ENCODE assay signal across 1 cellular context in the genomic region with DNA sequence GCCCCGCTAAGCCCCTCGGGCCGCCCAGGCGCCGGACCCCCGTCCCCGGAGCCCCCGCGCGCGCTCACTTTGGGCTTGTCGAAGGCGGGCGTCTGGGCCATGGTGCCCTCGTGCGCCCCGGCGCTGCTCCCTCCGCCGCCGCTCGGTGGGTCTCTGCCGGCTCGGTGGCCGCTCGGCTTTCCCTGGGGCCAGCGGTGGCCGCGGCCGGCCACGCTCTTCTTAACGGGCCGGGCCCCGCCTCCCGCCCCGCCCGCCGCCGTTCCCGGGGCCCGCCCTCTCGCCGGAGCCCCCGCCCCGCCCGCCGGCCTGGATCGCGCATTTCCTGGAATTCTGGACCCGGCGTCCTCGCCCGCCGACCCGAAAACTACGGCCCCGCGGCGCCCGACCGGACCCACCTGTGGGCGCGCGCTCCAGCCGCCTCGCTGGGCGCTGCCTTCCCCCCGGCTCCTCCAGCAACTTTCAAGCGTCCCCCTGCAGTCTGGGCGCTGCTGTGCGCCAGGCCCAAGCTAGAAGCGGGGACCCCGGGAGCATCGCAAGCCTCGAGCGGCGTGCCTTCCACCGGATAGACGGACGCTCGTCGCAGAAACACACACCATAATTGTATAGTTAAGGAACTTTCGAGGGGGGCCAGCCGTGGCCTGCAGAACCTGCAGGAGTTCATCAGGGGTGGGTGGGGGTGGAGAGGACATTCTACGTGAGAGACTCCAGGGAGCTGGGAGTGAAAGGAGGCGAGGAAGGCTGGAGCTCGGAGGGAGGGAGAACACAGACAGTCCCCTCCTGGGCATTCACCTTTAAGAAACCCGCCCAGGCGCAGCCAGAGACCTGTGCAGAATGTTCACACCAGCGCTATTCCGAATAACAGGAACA.
TF ChIP-seq lines count a peak whose summit lies in the region.

A gene (minus strand): TSS at position 193 of the 867 bp plus-strand sequence. CDS start 92 bp downstream, at position 101.

TF ChIP-seq in HEK293, 187 proteins besides CTCF, POLR2A, EP300 and RAD21 (continued from another document):
- TF ChIP-seq KLF16 (tag by site-specific recombination; IDR thresholded peaks at IDR 0.05) (0 out of 2 replicates have a peak, but pooled peaks have one; percentile 49), ZNF133 (tag by site-specific recombination; IDR thresholded peaks at IDR 0.05) (no peak), ZNF335 (tag by site-specific recombination; conservative IDR thresholded peaks at IDR 0.05) (peak; percentile 77), ZEB2 (tag by site-specific recombination; IDR thresholded peaks at IDR 0.05) (no peak), TRIM28 (IDR thresholded peaks at IDR 0.05; ENCODE audit: borderline replicate concordance, low read length) (no peak), ZNF777 (tag by site-specific recombination; IDR thresholded peaks at IDR 0.05; ENCODE audit: borderline replicate concordance) (peak; percentile 77; the same call in 1 of the 2 replicates), ZNF211 (tag by site-specific recombination; IDR thresholded peaks at IDR 0.05; ENCODE audit: low read depth) (no peak), KLF8 (tag by site-specific recombination; IDR thresholded peaks at IDR 0.05) (peak; percentile 40; the same call in 1 of the 2 replicates), GLIS1 (tag by site-specific recombination; IDR thresholded peaks at IDR 0.05) (peak; percentile 53), PRDM1 (tag by site-specific recombination; IDR thresholded peaks at IDR 0.05) (no peak), SP3 (tag by site-specific recombination; IDR thresholded peaks at IDR 0.05) (peak; percentile 55), ZNF544 (tag by site-specific recombination; IDR thresholded peaks at IDR 0.05) (no peak), ZNF792 (tag by site-specific recombination; IDR thresholded peaks at IDR 0.05) (no peak), ZNF341 (tag by site-specific recombination; IDR thresholded peaks at IDR 0.05; ENCODE audit: low read depth) (peak; percentile 68), ZBTB20 (tag by site-specific recombination; IDR thresholded peaks at IDR 0.05) (peak; percentile 89), ZNF16 (tag by site-specific recombination; IDR thresholded peaks at IDR 0.05; ENCODE audit: low read depth) (no peak), ZNF169 (tag by site-specific recombination; IDR thresholded peaks at IDR 0.05) (no peak), ZNF114 (tag by site-specific recombination; IDR thresholded peaks at IDR 0.05) (no peak), ZNF555 (tag by site-specific recombination; conservative IDR thresholded peaks at IDR 0.05) (no peak), ZNF558 (tag by site-specific recombination; IDR thresholded peaks at IDR 0.05) (no peak), ZNF701 (tag by site-specific recombination; IDR thresholded peaks at IDR 0.05) (no peak), ZNF121 (tag by site-specific recombination; IDR thresholded peaks at IDR 0.05) (no peak), ZNF561 (tag by site-specific recombination; IDR thresholded peaks at IDR 0.05; ENCODE audit: borderline replicate concordance) (no peak), ZNF146 (tag by site-specific recombination; IDR thresholded peaks at IDR 0.05) (no peak), ZNF473 (tag by site-specific recombination; IDR thresholded peaks at IDR 0.05) (no peak), ZSCAN16 (tag by site-specific recombination; IDR thresholded peaks at IDR 0.05) (no peak), BCL11B (tag by site-specific recombination; IDR thresholded peaks at IDR 0.05; ENCODE audit: low read depth) (no peak), ZBTB17 (tag by site-specific recombination; IDR thresholded peaks at IDR 0.05) (peak; percentile 37; the same call in 1 of the 2 replicates), TCF7L2 (IDR thresholded peaks at IDR 0.05; ENCODE audit: borderline replicate concordance, low read depth, low read length) (no peak), ZNF155 (tag by site-specific recombination; IDR thresholded peaks at IDR 0.05) (no peak), ZNF600 (tag by site-specific recombination; IDR thresholded peaks at IDR 0.05) (peak; percentile 46; the same call in 1 of the 2 replicates), ZNF670 (tag by site-specific recombination; IDR thresholded peaks at IDR 0.05; ENCODE audit: low read depth) (no peak), ZNF112 (tag by site-specific recombination; IDR thresholded peaks at IDR 0.05) (no peak), KLF7 (tag by site-specific recombination; IDR thresholded peaks at IDR 0.05; ENCODE audit: borderline replicate concordance) (no peak), YY2 (tag by site-specific recombination; IDR thresholded peaks at IDR 0.05) (no peak), ZNF157 (tag by site-specific recombination; IDR thresholded peaks at IDR 0.05) (no peak), ZSCAN23 (tag by site-specific recombination; IDR thresholded peaks at IDR 0.05) (no peak), ZNF324 (tag by site-specific recombination; IDR thresholded peaks at IDR 0.05) (no peak), ZNF610 (tag by site-specific recombination; IDR thresholded peaks at IDR 0.05; ENCODE audit: borderline replicate concordance) (no peak), ZNF184 (tag by site-specific recombination; IDR thresholded peaks at IDR 0.05) (no peak), ZIC2 (tag by site-specific recombination; IDR thresholded peaks at IDR 0.05) (peak; percentile 60; the same call in 1 of the 2 replicates), ZNF585B (tag by site-specific recombination; IDR thresholded peaks at IDR 0.05) (no peak), ZNF23 (tag by site-specific recombination; IDR thresholded peaks at IDR 0.05; ENCODE audit: borderline replicate concordance) (no peak), ZNF24 (tag by site-specific recombination; IDR thresholded peaks at IDR 0.05) (no peak), ZNF549 (tag by site-specific recombination; IDR thresholded peaks at IDR 0.05) (no peak), ZFP3 (tag by site-specific recombination; IDR thresholded peaks at IDR 0.05; ENCODE audit: low read depth) (no peak), ZNF791 (tag by site-specific recombination; IDR thresholded peaks at IDR 0.05) (no peak), ZSCAN30 (tag by site-specific recombination; IDR thresholded peaks at IDR 0.05) (no peak), KLF9 (tag by site-specific recombination; IDR thresholded peaks at IDR 0.05; ENCODE audit: low read depth) (peak; percentile 50; the same call in 1 of the 2 replicates), SP7 (tag by site-specific recombination; IDR thresholded peaks at IDR 0.05) (peak; percentile 25; the same call in 1 of the 2 replicates), ZNF19 (tag by site-specific recombination; IDR thresholded peaks at IDR 0.05; ENCODE audit: low read depth) (no peak), ZNF707 (tag by site-specific recombination; IDR thresholded peaks at IDR 0.05) (no peak)
- TF ChIP-seq, protein P1, sequence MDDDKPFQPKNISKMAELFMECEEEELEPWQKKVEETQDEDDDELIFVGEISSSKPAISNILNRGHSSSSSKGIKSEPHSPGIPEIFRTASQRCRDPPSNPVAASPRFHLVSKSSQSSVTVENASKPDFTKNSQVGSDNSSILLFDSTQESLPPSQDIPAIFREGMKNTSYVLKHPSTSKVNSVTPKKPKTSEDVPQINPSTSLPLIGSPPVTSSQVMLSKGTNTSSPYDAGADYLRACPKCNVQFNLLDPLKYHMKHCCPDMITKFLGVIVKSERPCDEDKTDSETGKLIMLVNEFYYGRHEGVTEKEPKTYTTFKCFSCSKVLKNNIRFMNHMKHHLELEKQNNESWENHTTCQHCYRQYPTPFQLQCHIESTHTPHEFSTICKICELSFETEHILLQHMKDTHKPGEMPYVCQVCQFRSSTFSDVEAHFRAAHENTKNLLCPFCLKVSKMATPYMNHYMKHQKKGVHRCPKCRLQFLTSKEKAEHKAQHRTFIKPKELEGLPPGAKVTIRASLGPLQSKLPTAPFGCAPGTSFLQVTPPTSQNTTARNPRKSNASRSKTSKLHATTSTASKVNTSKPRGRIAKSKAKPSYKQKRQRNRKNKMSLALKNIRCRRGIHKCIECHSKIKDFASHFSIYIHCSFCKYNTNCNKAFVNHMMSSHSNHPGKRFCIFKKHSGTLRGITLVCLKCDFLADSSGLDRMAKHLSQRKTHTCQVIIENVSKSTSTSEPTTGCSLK (tag by site-specific recombination; IDR thresholded peaks at IDR 0.05), result no peak
- TF ChIP-seq, protein P2, sequence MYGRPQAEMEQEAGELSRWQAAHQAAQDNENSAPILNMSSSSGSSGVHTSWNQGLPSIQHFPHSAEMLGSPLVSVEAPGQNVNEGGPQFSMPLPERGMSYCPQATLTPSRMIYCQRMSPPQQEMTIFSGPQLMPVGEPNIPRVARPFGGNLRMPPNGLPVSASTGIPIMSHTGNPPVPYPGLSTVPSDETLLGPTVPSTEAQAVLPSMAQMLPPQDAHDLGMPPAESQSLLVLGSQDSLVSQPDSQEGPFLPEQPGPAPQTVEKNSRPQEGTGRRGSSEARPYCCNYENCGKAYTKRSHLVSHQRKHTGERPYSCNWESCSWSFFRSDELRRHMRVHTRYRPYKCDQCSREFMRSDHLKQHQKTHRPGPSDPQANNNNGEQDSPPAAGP (tag by site-specific recombination; IDR thresholded peaks at IDR 0.05), result no peak
- TF ChIP-seq, protein P3, sequence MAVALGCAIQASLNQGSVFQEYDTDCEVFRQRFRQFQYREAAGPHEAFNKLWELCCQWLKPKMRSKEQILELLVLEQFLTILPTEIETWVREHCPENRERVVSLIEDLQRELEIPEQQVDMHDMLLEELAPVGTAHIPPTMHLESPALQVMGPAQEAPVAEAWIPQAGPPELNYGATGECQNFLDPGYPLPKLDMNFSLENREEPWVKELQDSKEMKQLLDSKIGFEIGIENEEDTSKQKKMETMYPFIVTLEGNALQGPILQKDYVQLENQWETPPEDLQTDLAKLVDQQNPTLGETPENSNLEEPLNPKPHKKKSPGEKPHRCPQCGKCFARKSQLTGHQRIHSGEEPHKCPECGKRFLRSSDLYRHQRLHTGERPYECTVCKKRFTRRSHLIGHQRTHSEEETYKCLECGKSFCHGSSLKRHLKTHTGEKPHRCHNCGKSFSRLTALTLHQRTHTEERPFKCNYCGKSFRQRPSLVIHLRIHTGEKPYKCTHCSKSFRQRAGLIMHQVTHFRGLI (tag by site-specific recombination; IDR thresholded peaks at IDR 0.05), result peak; percentile 74
- TF ChIP-seq, protein P4, sequence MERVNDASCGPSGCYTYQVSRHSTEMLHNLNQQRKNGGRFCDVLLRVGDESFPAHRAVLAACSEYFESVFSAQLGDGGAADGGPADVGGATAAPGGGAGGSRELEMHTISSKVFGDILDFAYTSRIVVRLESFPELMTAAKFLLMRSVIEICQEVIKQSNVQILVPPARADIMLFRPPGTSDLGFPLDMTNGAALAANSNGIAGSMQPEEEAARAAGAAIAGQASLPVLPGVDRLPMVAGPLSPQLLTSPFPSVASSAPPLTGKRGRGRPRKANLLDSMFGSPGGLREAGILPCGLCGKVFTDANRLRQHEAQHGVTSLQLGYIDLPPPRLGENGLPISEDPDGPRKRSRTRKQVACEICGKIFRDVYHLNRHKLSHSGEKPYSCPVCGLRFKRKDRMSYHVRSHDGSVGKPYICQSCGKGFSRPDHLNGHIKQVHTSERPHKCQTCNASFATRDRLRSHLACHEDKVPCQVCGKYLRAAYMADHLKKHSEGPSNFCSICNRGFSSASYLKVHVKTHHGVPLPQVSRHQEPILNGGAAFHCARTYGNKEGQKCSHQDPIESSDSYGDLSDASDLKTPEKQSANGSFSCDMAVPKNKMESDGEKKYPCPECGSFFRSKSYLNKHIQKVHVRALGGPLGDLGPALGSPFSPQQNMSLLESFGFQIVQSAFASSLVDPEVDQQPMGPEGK (tag by site-specific recombination; IDR thresholded peaks at IDR 0.05), result 0 out of 2 replicates have a peak, but pooled peaks have one; percentile 32
